Comparison of ENCODE assay signal across 9 cellular contexts in genomic region chr2:127080941-127081769, GRCh38. TPM values are rescaled to one million over a fixed set of nuclear protein-coding genes. Genes with fewer than 3 reads are reported as not detected.
A peak's percentile ranks its signal among the peaks of the same experiment; 100 is the strongest.
DNase-seq lines count a peak whose midpoint lies in the region; ATAC-seq and TF ChIP-seq lines count a peak whose summit lies in the region.
"Had no signal": no experiment of that assay in that cellular context is flagged by ENCODE, and none has a peak within 500 bp of the region (broad histone marks: within the 10 kb centered on the region; RNA-seq: fewer than 3 reads in every experiment).

No MANE protein-coding gene starts in this region.

- CTCF ChIA-PET in activated naive CD4-positive, alpha-beta T cell treated with anti-CD3 and anti-CD28 coated beads, Interleukin-2, amount 10 ng/mL, durations not matched to agents 7 days and 5 days (lab: Charles Lee) = interaction anchor here (0.6 to 8.1 kb wide), 5 partner anchors 10 to 213 kb away, joined by 3 to 52 read pairs (median 4); partner anchors contain the start of genes BIN1 and ERCC3

- in situ Hi-C loops in G401 (cut with HindIII; ENCODE audit: low sequenced_read_pairs) = no loop called here

- H3K4me1 ChIP-seq in upper lobe of right lung = peaks cover 61% of the 10 kb centered on the region

- ATAC-seq in GM21786 (IDR thresholded peaks at IDR 0.05; ENCODE audit: unreplicated experiment) = peak; percentile 29
- peak; percentile 59 to 67 for ATAC-seq in naive B cell (ENCODE audit: low read depth in 2 of 2)
- peak; percentile 47 for ATAC-seq in upper lobe of right lung

- H3K27ac Mint-ChIP-seq in activated naive CD4-positive, alpha-beta T cell treated with anti-CD3 and anti-CD28 coated beads, Interleukin-2, amount 10 ng/mL, durations not matched to agents 7 days and 5 days = peak overlapping the region; percentile 91
- H3K27ac Mint-ChIP-seq in naive B cell = peak overlapping the region; percentile 97 to 99 (median 98)

- H3K9me3 ChIP-seq in upper lobe of right lung = no peaks in the 10 kb centered on the region

- no peaks in the 10 kb centered on the region for H3K36me3 ChIP-seq in upper lobe of right lung

- intact Hi-C loops in upper lobe of right lung (cut with DNase I) = no loop called here

- H3K4me3 Mint-ChIP-seq in activated naive CD4-positive, alpha-beta T cell treated with anti-CD3 and anti-CD28 coated beads, Interleukin-2, amount 10 ng/mL, durations not matched to agents 7 days and 5 days = peak overlapping the region; percentile 83
- H3K4me3 Mint-ChIP-seq in naive B cell = peak overlapping the region; percentile 88 to 95 (median 92)
- H3K4me3 Mint-ChIP-seq: dendritic cell treated with granulocyte-macrophage colony-stimulating factor and Interleukin-4, amounts not matched to agents 40 ng/mL and 50 ng/mL, for 4 days had no signal

- H3K4me1 Mint-ChIP-seq in activated naive CD4-positive, alpha-beta T cell treated with anti-CD3 and anti-CD28 coated beads, Interleukin-2, amount 10 ng/mL, durations not matched to agents 7 days and 5 days = peaks cover 85% of the 10 kb centered on the region
- peaks cover 69 to 96% (median 76%) of the 10 kb centered on the region in 3 donors for H3K4me1 Mint-ChIP-seq in naive B cell

- peak overlapping the region; percentile 31 for H3K4me3 ChIP-seq in upper lobe of right lung

- DNase-seq in G401 (ENCODE audit: low spot score) = peak; percentile 82
- DNase-seq in NCI-H524 treated with DMSO at 0.1 percent for 48 hours (lab: John Stamatoyannopoulos, UW) = peak; percentile 46
- peak; percentile 66 for DNase-seq in activated naive CD4-positive, alpha-beta T cell treated with anti-CD3 and anti-CD28 coated beads, Interleukin-2, amount 10 ng/mL, durations not matched to agents 7 days and 5 days
- DNase-seq in naive B cell = peak; percentile 79
- DNase-seq in upper lobe of right lung = peak; percentile 82
- no peak for DNase-seq in SK-N-DZ (ENCODE audit: low spot score)
- no peak for DNase-seq in ureter (ENCODE audit: low spot score)

- peak overlapping the region; percentile 66 for H3K27ac ChIP-seq in upper lobe of right lung

- H3K27me3 Mint-ChIP-seq in activated naive CD4-positive, alpha-beta T cell treated with anti-CD3 and anti-CD28 coated beads, Interleukin-2, amount 10 ng/mL, durations not matched to agents 7 days and 5 days = peaks cover 3% of the 10 kb centered on the region
- no peaks in the 10 kb centered on the region for H3K27me3 Mint-ChIP-seq in naive B cell

- H3K27me3 ChIP-seq in upper lobe of right lung = no peaks in the 10 kb centered on the region

- no peak for TF ChIP-seq CTCF in upper lobe of right lung (IDR thresholded peaks at IDR 0.05)

- no peaks in the 10 kb centered on the region for H3K9me3 Mint-ChIP-seq in activated naive CD4-positive, alpha-beta T cell treated with anti-CD3 and anti-CD28 coated beads, Interleukin-2, amount 10 ng/mL, durations not matched to agents 7 days and 5 days
- no peaks in the 10 kb centered on the region for H3K9me3 Mint-ChIP-seq in naive B cell
- H3K9me3 Mint-ChIP-seq: dendritic cell treated with granulocyte-macrophage colony-stimulating factor and Interleukin-4, amounts not matched to agents 40 ng/mL and 50 ng/mL, for 4 days had no signal

- peaks cover 30% of the 10 kb centered on the region for H3K36me3 Mint-ChIP-seq in activated naive CD4-positive, alpha-beta T cell treated with anti-CD3 and anti-CD28 coated beads, Interleukin-2, amount 10 ng/mL, durations not matched to agents 7 days and 5 days
- H3K36me3 Mint-ChIP-seq in naive B cell = peaks cover 0 to 6% of the 10 kb centered on the region in 2 donors

RNA-seq across cellular contexts. Expression of gene BIN1, which starts 25.8 kb away (rescaled TPM):
- total RNA-seq in G401 (2014; rRNA removed; shearing (Covaris generic)) = 11.1 and 14.2 TPM in 2 replicates
- polyA plus RNA-seq in naive B cell (ENCODE audit: low read depth in 6 of 6) = 100 to 1,000 TPM; 103 to 150 (median 124) TPM
- total RNA-seq in upper lobe of right lung (33.4 TPM), ureter (51.6 TPM)
- 73.3 and 73.9 TPM in 2 replicates for polyA plus RNA-seq in SK-N-DZ (2014; cell fraction: cytosol; rRNA removed)
- 151 and 178 TPM in 2 replicates for polyA plus RNA-seq in SK-N-DZ (2014; cell fraction: nucleus; rRNA removed)

Comparison
In these comparisons a context has a peak if more than half of its experiments do, and no peak if none do; other contexts are left out.
1. DNase-seq: peak in G401 (single experiment), NCI-H524 treated with DMSO at 0.1 percent for 48 hours (single experiment), activated naive CD4-positive, alpha-beta T cell treated with anti-CD3 and anti-CD28 coated beads, Interleukin-2, amount 10 ng/mL, durations not matched to agents 7 days and 5 days (single experiment), naive B cell (single experiment) and upper lobe of right lung (single experiment); none in SK-N-DZ (single experiment) and ureter (single experiment).
2. Peak in every context shown above with its lines, with median percentiles within 50 percentile points of each other: ATAC-seq.